ENCODE assay signal across 15 cellular contexts in the genomic region with DNA sequence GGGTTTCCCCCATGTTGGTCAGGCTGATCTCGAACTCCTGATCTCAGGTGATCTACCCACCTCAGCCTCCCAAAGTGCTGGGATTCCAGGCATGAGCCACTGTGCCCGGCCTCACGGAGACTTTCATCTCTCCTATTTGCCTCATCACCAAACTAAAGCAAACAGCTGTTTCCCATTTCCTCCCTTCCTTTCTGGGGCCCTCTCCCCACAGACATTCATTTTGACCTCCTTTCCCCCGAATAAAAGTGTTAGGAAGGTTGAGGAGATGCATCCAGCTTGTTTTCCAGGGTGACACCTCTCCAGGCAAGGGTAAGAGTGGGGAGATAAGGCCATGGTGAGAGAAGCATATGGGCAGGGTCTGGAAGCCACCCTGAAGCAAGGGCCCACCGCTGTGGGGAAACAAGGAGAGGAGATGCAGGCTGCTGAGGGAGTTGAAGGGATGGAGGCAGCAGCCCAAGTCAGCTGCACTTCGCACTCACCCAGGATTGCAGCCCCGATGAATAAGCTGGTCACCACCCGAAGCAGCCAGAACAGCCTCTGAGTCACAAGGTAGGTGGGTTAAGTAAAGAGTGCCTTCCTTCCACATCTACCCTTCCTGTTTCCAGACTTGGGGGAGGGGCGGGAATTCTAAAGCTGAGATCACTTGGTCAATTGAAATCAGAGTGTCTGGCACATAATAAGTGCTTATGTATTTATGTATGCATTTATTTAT. TPM values are rescaled to one million over a fixed set of nuclear protein-coding genes. Genes with fewer than 3 reads are reported as not detected.
DNase-seq lines count a peak whose midpoint lies in the region; ATAC-seq, FAIRE-seq and TF ChIP-seq lines count a peak whose summit lies in the region.
"Had no signal": no experiment of that assay in that cellular context is flagged by ENCODE, and none has a peak within 500 bp of the region (broad histone marks: within the 10 kb centered on the region; RNA-seq: fewer than 3 reads in every experiment).

No MANE protein-coding gene starts in this region.

- ATAC-seq in A549, result peak; percentile 55 to 69; a peak in 4 of 6 replicates
- no peak for ATAC-seq in GM19455 (IDR thresholded peaks at IDR 0.05; ENCODE audit: unreplicated experiment)
- ATAC-seq: T-cell had no signal

- no peak overlapping the region for H3K9ac ChIP-seq in keratinocyte (ENCODE audit: control insufficient read depth, extremely low read depth, insufficient read depth, low read length)

- peaks cover 0 to 3% of the 10 kb centered on the region in 2 experiments for H3K36me3 ChIP-seq in keratinocyte (ENCODE audit: control insufficient read depth in 2 of 2, extremely low read depth in 1 of 2, insufficient read depth in 2 of 2, low read length in 2 of 2)
- H3K36me3 ChIP-seq: BE2C had no signal

- H3K4me1 ChIP-seq in A549 (peaks cover 13% of the 10 kb centered on the region), keratinocyte (ENCODE audit: control insufficient read depth, extremely low read depth, insufficient read depth, low read length) (peaks cover 11% of the 10 kb centered on the region)

- H4K20me1 ChIP-seq in keratinocyte (ENCODE audit: control insufficient read depth, extremely low read depth, insufficient read depth, low read length), result peaks cover 3% of the 10 kb centered on the region

- POLR2A ChIA-PET in A549 (lab: Yijun Ruan, JAX), result interaction anchor here (0.7 kb wide), 1 partner anchor 150 kb away, joined by 3 read pairs; no protein-coding TSS in a partner anchor

- DNase-seq in A549 (ENCODE audit: low read depth in 1 of 2, low spot score in 1 of 2) (peak; percentile 26 to 60), HFFc6 (peak; percentile 82), astrocyte of the cerebellum (ENCODE audit: low read depth) (peak; percentile 6), keratinocyte (ENCODE audit: low read depth, low spot score) (no peak), NCI-H345 (lab: John Stamatoyannopoulos, UW) (no peak), germinal center (ENCODE audit: low spot score) (no peak)
- no peak for DNase-seq in activated CD4-positive, alpha-beta T cell treated with anti-CD3 and anti-CD28 coated beads, Interleukin-2, amount 10 ng/mL, durations not matched to agents 24 days and 14 days
- DNase-seq: BE2C, head of caudate nucleus, T-cell had no signal

- in situ Hi-C loops in astrocyte of the cerebellum (cut with HindIII; ENCODE audit: low sequenced_read_pairs), result no loop called here

- no peak for TF ChIP-seq CTCF in A549 (IDR thresholded peaks at IDR 0.05)
- TF ChIP-seq CTCF in HFFc6 (IDR thresholded peaks at IDR 0.05), result no peak
- TF ChIP-seq CTCF in astrocyte of the cerebellum (IDR thresholded peaks at IDR 0.05; ENCODE audit: low read depth, low read length, missing control alignments), result no peak
- no peak for TF ChIP-seq CTCF in keratinocyte (optimal IDR thresholded peaks at IDR 0.05 in 1 of 3, IDR thresholded peaks at IDR 0.05 in 1 of 3, conservative IDR thresholded peaks at IDR 0.05 in 1 of 3; ENCODE audit: extremely low read depth in 1 of 3, insufficient read depth in 2 of 3, low read length in 3 of 3)

- no peaks in the 10 kb centered on the region for H3K9me3 ChIP-seq in A549
- no peaks in the 10 kb centered on the region for H3K9me3 ChIP-seq in keratinocyte (ENCODE audit: control insufficient read depth, low read depth, low read length)
- H3K9me3 ChIP-seq: BE2C had no signal

- H2AFZ ChIP-seq in keratinocyte (ENCODE audit: control insufficient read depth, low read length), result no peak overlapping the region

- peak overlapping the region; percentile 45 for H3K4me3 Mint-ChIP-seq in HFFc6
- no peak overlapping the region for H3K4me3 Mint-ChIP-seq in activated CD4-positive, alpha-beta T cell treated with anti-CD3 and anti-CD28 coated beads, Interleukin-2, amount 10 ng/mL, durations not matched to agents 24 days and 14 days
- H3K4me3 Mint-ChIP-seq: T-cell had no signal

- TF ChIP-seq POLR2A in A549 (IDR thresholded peaks at IDR 0.05; ENCODE audit: low read length), result no peak

- CTCF ChIA-PET in A549 (lab: Yijun Ruan, JAX), result interaction anchor here (1.2 to 1.9 kb wide), 3 partner anchors 9 to 41 kb away, joined by 3 to 9 read pairs (median 4); no protein-coding TSS in a partner anchor

- H3K4me2 ChIP-seq in A549 (peak overlapping the region; percentile 60), keratinocyte (ENCODE audit: control insufficient read depth, extremely low read depth, insufficient read depth, low read depth, low read length) (peak overlapping the region; percentile 57)

- FAIRE-seq in A549 (lab: Jason Lieb, UNC), result no peak
- peak; percentile 90 for FAIRE-seq in keratinocyte (lab: Jason Lieb, UNC)

- H3K27me3 ChIP-seq in keratinocyte (ENCODE audit: control insufficient read depth, extremely low read depth, insufficient read depth, low read length), result peaks cover 10% of the 10 kb centered on the region
- H3K27me3 ChIP-seq: BE2C had no signal

- peaks cover 25% of the 10 kb centered on the region for H3K4me1 Mint-ChIP-seq in HFFc6 (ENCODE audit: low read depth)
- peaks cover 12% of the 10 kb centered on the region for H3K4me1 Mint-ChIP-seq in activated CD4-positive, alpha-beta T cell treated with anti-CD3 and anti-CD28 coated beads, Interleukin-2, amount 10 ng/mL, durations not matched to agents 24 days and 14 days

- H3K36me3 Mint-ChIP-seq in HFFc6 (ENCODE audit: low read depth), result no peaks in the 10 kb centered on the region
- no peaks in the 10 kb centered on the region for H3K36me3 Mint-ChIP-seq in activated CD4-positive, alpha-beta T cell treated with anti-CD3 and anti-CD28 coated beads, Interleukin-2, amount 10 ng/mL, durations not matched to agents 24 days and 14 days (ENCODE audit: low read depth)
- H3K36me3 Mint-ChIP-seq: T-cell had no signal

- peak overlapping the region; percentile 79 for H3K27ac Mint-ChIP-seq in HFFc6
- H3K27ac Mint-ChIP-seq in activated CD4-positive, alpha-beta T cell treated with anti-CD3 and anti-CD28 coated beads, Interleukin-2, amount 10 ng/mL, durations not matched to agents 24 days and 14 days, result no peak overlapping the region
- H3K27ac Mint-ChIP-seq: T-cell had no signal

- H3K9me1 ChIP-seq in keratinocyte (ENCODE audit: control insufficient read depth, extremely low read depth, insufficient read depth, low read length), result no peaks in the 10 kb centered on the region

- H3K27me3 Mint-ChIP-seq in HFFc6 (ENCODE audit: insufficient read depth), result peaks cover 25% of the 10 kb centered on the region
- peaks cover 53% of the 10 kb centered on the region for H3K27me3 Mint-ChIP-seq in activated CD4-positive, alpha-beta T cell treated with anti-CD3 and anti-CD28 coated beads, Interleukin-2, amount 10 ng/mL, durations not matched to agents 24 days and 14 days

- H3K27ac ChIP-seq in A549 (peak overlapping the region; percentile 56 to 74; a peak in 3 of 6 replicates), keratinocyte (ENCODE audit: control insufficient read depth, insufficient read depth, low read length) (no peak overlapping the region)
- H3K27ac ChIP-seq: skin epidermis had no signal

- dilution Hi-C loops in keratinocyte (cut with MboI; ENCODE audit: extremely low pct_ligation_motif_present, low sequenced_read_pairs), result no loop called here

- H3K4me3 ChIP-seq in A549 (no peak overlapping the region), astrocyte of the cerebellum (ENCODE audit: low read depth, low read length) (no peak overlapping the region), keratinocyte (ENCODE audit: control insufficient read depth in 2 of 3, extremely low read depth in 1 of 3, insufficient read depth in 2 of 3, low read depth in 1 of 3, low read length in 3 of 3) (no peak overlapping the region)
- H3K4me3 ChIP-seq: skin epidermis had no signal

- intact Hi-C loops in activated CD4-positive, alpha-beta T cell treated with anti-CD3 and anti-CD28 coated beads, Interleukin-2, amount 10 ng/mL, durations not matched to agents 24 days and 14 days (cut with micrococcal nuclease), result no loop called here

- 29% methylated on average over 8 of the region's 9 CpGs for WGBS in A549 (ENCODE audit: missing lambda C conversion rate)

- TF ChIP-seq EP300 in A549 (IDR thresholded peaks at IDR 0.05), result no peak

- no peaks in the 10 kb centered on the region for H3K79me2 ChIP-seq in keratinocyte (ENCODE audit: control insufficient read depth, insufficient read depth, low read length)

- no peak for TF ChIP-seq RAD21 in A549 (conservative IDR thresholded peaks at IDR 0.05 in 1 of 2, IDR thresholded peaks at IDR 0.05 in 1 of 2)

- H3K9me3 Mint-ChIP-seq in HFFc6, result no peaks in the 10 kb centered on the region
- H3K9me3 Mint-ChIP-seq in activated CD4-positive, alpha-beta T cell treated with anti-CD3 and anti-CD28 coated beads, Interleukin-2, amount 10 ng/mL, durations not matched to agents 24 days and 14 days, result no peaks in the 10 kb centered on the region
- H3K9me3 Mint-ChIP-seq: T-cell had no signal

RNA-seq across cellular contexts. Expression of a gene that starts 7.7 kb away (rescaled TPM):
- polyA plus RNA-seq in A549 (2011; rRNA removed) (not detected in 2 replicates), A549 (2017; fragmentation: RNase III; extraction: RNeasy Plus Mini Kit Qiagen cat#74134 plus additional on column Dnase treatment) (not detected in 3 replicates), keratinocyte (not detected in 3 replicates)
- polyA plus RNA-seq in A549 (2012; cell fraction: cytosol; rRNA removed), result not detected in 2 replicates
- not detected in 2 replicates for polyA plus RNA-seq in A549 (2012; cell fraction: nucleus; rRNA removed)
- polyA minus RNA-seq in A549 (2011; rRNA and poly(A)+ RNA removed), result not detected in 2 replicates
- total RNA-seq in HFFc6 (2021; fragmentation: NEBNext Ultra II Directional; extraction: Animal tissue kit (Norgen Biotek cat#: 25700)), result not detected
- polyA plus RNA-seq in keratinocyte (2011; ENCODE audit: low read depth), result not detected
- not detected in 2 replicates for polyA plus RNA-seq in keratinocyte (2011; cell fraction: cytosol; rRNA removed)
- not detected in 2 replicates for polyA plus RNA-seq in keratinocyte (2011; cell fraction: nucleus; rRNA removed)
- 0.19 and 0.78 TPM in 2 replicates for polyA plus RNA-seq in keratinocyte (2012; ENCODE audit: low replicate concordance)
- polyA minus RNA-seq in keratinocyte, result not detected in 3 replicates
- not detected for polyA minus RNA-seq in keratinocyte (2011; cell fraction: cytosol; rRNA and poly(A)+ RNA removed)
- polyA minus RNA-seq in keratinocyte (2011; cell fraction: nucleus; rRNA and poly(A)+ RNA removed), result not detected in 2 replicates
- not detected in 2 replicates for total RNA-seq in activated CD4-positive, alpha-beta T cell treated with anti-CD3 and anti-CD28 coated beads, Interleukin-2, amount 10 ng/mL, durations not matched to agents 24 days and 14 days
- total RNA-seq: activated CD8-positive, alpha-beta memory T cell treated with anti-CD3 and anti-CD28 coated beads for 36 hours; aorta; NCI-H460; T-cell had no signal

RNA-seq across cellular contexts. Expression of a gene that starts 7.8 kb away (rescaled TPM):
- 0.18 and 0.24 TPM in 2 replicates for polyA plus RNA-seq in A549 (2011; rRNA removed)
- 0.07 and 0.16 TPM in 2 replicates for polyA plus RNA-seq in A549 (2012; cell fraction: cytosol; rRNA removed)
- polyA plus RNA-seq in A549 (2012; cell fraction: nucleus; rRNA removed), result 0.26 and 0.87 TPM in 2 replicates
- 0.23 to 0.49 TPM (median 0.30 TPM) in 3 replicates for polyA plus RNA-seq in A549 (2017; fragmentation: RNase III; extraction: RNeasy Plus Mini Kit Qiagen cat#74134 plus additional on column Dnase treatment)
- polyA minus RNA-seq in A549 (2011; rRNA and poly(A)+ RNA removed), result 0.24 and 0.45 TPM in 2 replicates
- under 1 TPM in 3 of 6 experiments, not detected in 3; 0.09 to 0.31 (median 0.16) TPM for total RNA-seq in HFFc6 (2021; fragmentation: NEBNext Ultra II Directional; extraction: Animal tissue kit (Norgen Biotek cat#: 25700))
- 14.1 to 37.2 TPM (median 15.1 TPM) in 3 replicates for polyA plus RNA-seq in keratinocyte
- polyA plus RNA-seq in keratinocyte (2011; ENCODE audit: low read depth), result 31.6 TPM
- 10.0 and 11.2 TPM in 2 replicates for polyA plus RNA-seq in keratinocyte (2011; cell fraction: cytosol; rRNA removed)
- 83.6 and 94.1 TPM in 2 replicates for polyA plus RNA-seq in keratinocyte (2011; cell fraction: nucleus; rRNA removed)
- 12.9 and 111 TPM in 2 replicates for polyA plus RNA-seq in keratinocyte (2012; ENCODE audit: low replicate concordance)
- polyA minus RNA-seq in keratinocyte, result 26.4 to 62.0 TPM (median 42.9 TPM) in 3 replicates
- polyA minus RNA-seq in keratinocyte (2011; cell fraction: cytosol; rRNA and poly(A)+ RNA removed), result 23.8 TPM
- 36.1 and 44.3 TPM in 2 replicates for polyA minus RNA-seq in keratinocyte (2011; cell fraction: nucleus; rRNA and poly(A)+ RNA removed)
- not detected in 2 replicates for total RNA-seq in activated CD4-positive, alpha-beta T cell treated with anti-CD3 and anti-CD28 coated beads, Interleukin-2, amount 10 ng/mL, durations not matched to agents 24 days and 14 days
- total RNA-seq: activated CD8-positive, alpha-beta memory T cell treated with anti-CD3 and anti-CD28 coated beads for 36 hours had no signal

RNA-seq across cellular contexts. Expression of a gene that starts 7.9 kb away (rescaled TPM):
- polyA plus RNA-seq in A549 (2011; rRNA removed) (0.06 and 0.08 TPM in 2 replicates), A549 (2017; fragmentation: RNase III; extraction: RNeasy Plus Mini Kit Qiagen cat#74134 plus additional on column Dnase treatment) (0.03 to 0.07 TPM (median 0.05 TPM) in 3 replicates), keratinocyte (0.31 to 0.75 TPM (median 0.31 TPM) in 3 replicates)
- 0.03 and 0.04 TPM in 2 replicates for polyA plus RNA-seq in A549 (2012; cell fraction: cytosol; rRNA removed)
- 0.11 and 0.18 TPM in 2 replicates for polyA plus RNA-seq in A549 (2012; cell fraction: nucleus; rRNA removed)
- polyA minus RNA-seq in A549 (2011; rRNA and poly(A)+ RNA removed), result 0.05 and 0.12 TPM in 2 replicates
- not detected for total RNA-seq in HFFc6 (2021; fragmentation: NEBNext Ultra II Directional; extraction: Animal tissue kit (Norgen Biotek cat#: 25700))
- 2.3 TPM for polyA plus RNA-seq in keratinocyte (2011; ENCODE audit: low read depth)
- polyA plus RNA-seq in keratinocyte (2011; cell fraction: cytosol; rRNA removed), result 0.18 TPM in 2 replicates
- 3.1 and 4.8 TPM in 2 replicates for polyA plus RNA-seq in keratinocyte (2011; cell fraction: nucleus; rRNA removed)
- 0.22 and 3.1 TPM in 2 replicates for polyA plus RNA-seq in keratinocyte (2012; ENCODE audit: low replicate concordance)
- 0.49 to 1.8 TPM (median 0.80 TPM) in 3 replicates for polyA minus RNA-seq in keratinocyte
- 0.38 TPM for polyA minus RNA-seq in keratinocyte (2011; cell fraction: cytosol; rRNA and poly(A)+ RNA removed)
- 1.3 and 2.2 TPM in 2 replicates for polyA minus RNA-seq in keratinocyte (2011; cell fraction: nucleus; rRNA and poly(A)+ RNA removed)
- total RNA-seq in activated CD4-positive, alpha-beta T cell treated with anti-CD3 and anti-CD28 coated beads, Interleukin-2, amount 10 ng/mL, durations not matched to agents 24 days and 14 days, result 0.05 TPM in 1 of 2 replicates, not detected in the other

RNA-seq across cellular contexts. Expression of a gene that starts 7.9 kb away (rescaled TPM):
- not detected in 2 replicates for polyA plus RNA-seq in A549 (2011; rRNA removed)
- polyA plus RNA-seq in A549 (2012; cell fraction: cytosol; rRNA removed), result not detected in 2 replicates
- not detected in 2 replicates for polyA plus RNA-seq in A549 (2012; cell fraction: nucleus; rRNA removed)
- polyA plus RNA-seq in A549 (2017; fragmentation: RNase III; extraction: RNeasy Plus Mini Kit Qiagen cat#74134 plus additional on column Dnase treatment), result not detected in 3 replicates
- not detected in 2 replicates for polyA minus RNA-seq in A549 (2011; rRNA and poly(A)+ RNA removed)
- under 1 TPM in 5 of 6 experiments, not detected in 1; 0.02 to 0.26 (median 0.12) TPM for total RNA-seq in HFFc6 (2021; fragmentation: NEBNext Ultra II Directional; extraction: Animal tissue kit (Norgen Biotek cat#: 25700))
- 13.6 to 32.5 TPM (median 16.3 TPM) in 3 replicates for polyA plus RNA-seq in keratinocyte
- 28.6 TPM for polyA plus RNA-seq in keratinocyte (2011; ENCODE audit: low read depth)
- 5.0 and 5.6 TPM in 2 replicates for polyA plus RNA-seq in keratinocyte (2011; cell fraction: cytosol; rRNA removed)
- polyA plus RNA-seq in keratinocyte (2011; cell fraction: nucleus; rRNA removed), result 99.6 and 112 TPM in 2 replicates
- 24.7 and 76.3 TPM in 2 replicates for polyA plus RNA-seq in keratinocyte (2012; ENCODE audit: low replicate concordance)
- 53.5 to 83.7 TPM (median 55.5 TPM) in 3 replicates for polyA minus RNA-seq in keratinocyte
- 10.7 TPM for polyA minus RNA-seq in keratinocyte (2011; cell fraction: cytosol; rRNA and poly(A)+ RNA removed)
- 81.7 and 91.0 TPM in 2 replicates for polyA minus RNA-seq in keratinocyte (2011; cell fraction: nucleus; rRNA and poly(A)+ RNA removed)
- total RNA-seq in activated CD4-positive, alpha-beta T cell treated with anti-CD3 and anti-CD28 coated beads, Interleukin-2, amount 10 ng/mL, durations not matched to agents 24 days and 14 days, result 0.02 and 0.14 TPM in 2 replicates
- total RNA-seq: NCI-H460 had no signal

Comparison
In these comparisons a context has a peak if more than half of its experiments do, and no peak if none do; other contexts are left out.
1. DNase-seq: peak in A549 (2 of 2), HFFc6 (single experiment) and astrocyte of the cerebellum (single experiment); none in keratinocyte (single experiment), activated CD4-positive, alpha-beta T cell treated with anti-CD3 and anti-CD28 coated beads, Interleukin-2, amount 10 ng/mL, durations not matched to agents 24 days and 14 days (single experiment), NCI-H345 (single experiment) and germinal center (single experiment).